Comparison of ENCODE assay signal across 9 cellular contexts in the genomic region with DNA sequence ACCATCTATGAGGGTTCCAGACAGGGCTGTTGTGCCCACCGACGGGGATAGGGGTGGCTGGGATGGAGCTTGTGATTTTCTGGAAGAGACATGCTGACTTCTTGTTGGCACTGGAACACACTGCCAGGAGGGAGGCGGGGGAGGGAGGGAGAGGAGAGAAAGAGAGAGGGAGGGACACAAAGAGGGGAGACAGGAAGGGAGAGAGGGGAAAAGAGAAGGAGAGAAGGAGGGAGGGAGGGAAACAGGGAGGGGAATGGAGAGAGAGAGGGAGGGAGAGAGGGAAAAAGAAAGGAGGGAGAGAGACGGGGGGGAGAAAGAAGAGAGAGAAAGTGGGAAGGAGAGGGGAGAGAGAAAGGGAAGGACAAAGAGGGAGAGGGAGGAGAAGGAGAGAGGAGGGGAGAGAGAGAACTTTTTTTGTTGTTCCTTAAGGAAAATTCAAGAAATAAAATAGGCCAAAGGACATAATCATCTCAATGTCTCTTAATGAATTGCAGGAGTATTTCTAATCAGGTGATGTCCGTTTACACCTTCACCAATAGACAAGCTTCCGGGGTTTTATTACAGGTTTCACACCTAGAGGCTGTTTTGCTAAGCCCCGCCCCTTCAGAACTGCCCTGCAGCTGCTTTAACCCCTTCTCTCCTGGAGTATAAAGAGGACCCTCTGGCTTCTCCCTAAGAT.
DNase-seq lines count a peak whose midpoint lies in the region; ATAC-seq and TF ChIP-seq lines count a peak whose summit lies in the region.
"Had no signal": no experiment of that assay in that cellular context is flagged by ENCODE, and none has a peak within 500 bp of the region (broad histone marks: within the 10 kb centered on the region; RNA-seq: fewer than 3 reads in every experiment).

No MANE protein-coding gene starts in this region.

- no peak for TF ChIP-seq POLR2A in GM18505 (IDR thresholded peaks at IDR 0.05; ENCODE audit: borderline replicate concordance, extremely low read depth, insufficient read depth, insufficient read length)

- TF ChIP-seq CTCF in A673 (conservative IDR thresholded peaks at IDR 0.05; ENCODE audit: low read depth, low read length): no peak
- TF ChIP-seq CTCF in WTC11 (IDR thresholded peaks at IDR 0.05): no peak
- no peak for TF ChIP-seq CTCF in CD14-positive monocyte (IDR thresholded peaks at IDR 0.05)

- intact Hi-C loops in A673 (cut with micrococcal nuclease; ENCODE audit: unreplicated experiment) (loop anchor here (5.0 kb wide), 1 partner anchor 79 kb away; no protein-coding TSS in a partner anchor), CD14-positive monocyte (cut with micrococcal nuclease) (no loop called here)

- peak; percentile 62 for ATAC-seq in WTC11
- no peak for ATAC-seq in GM21786 (IDR thresholded peaks at IDR 0.05; ENCODE audit: unreplicated experiment)
- no peak for ATAC-seq in GM18505 (IDR thresholded peaks at IDR 0.05; ENCODE audit: unreplicated experiment)

- H3K27ac ChIP-seq in A673 (ENCODE audit: low read depth, low read length, poor library complexity, severe bottlenecking): peak overlapping the region; percentile 25

- H3K27ac Mint-ChIP-seq in WTC11 (peak overlapping the region; percentile 91), CD14-positive monocyte (peak overlapping the region in 1 of 7 donors; percentile 69)

- peaks cover 27% of the 10 kb centered on the region for H3K4me1 Mint-ChIP-seq in WTC11
- H3K4me1 Mint-ChIP-seq in CD14-positive monocyte: peaks cover 8% of the 10 kb centered on the region

- POLR2A ChIA-PET in A673 (lab: Charles Lee; ENCODE audit: low non-redundant PET) (no interaction called here), WTC11 (lab: Charles Lee) (interaction anchor here (0.6 to 1.2 kb wide), 6 partner anchors 14 to 151 kb away, joined by 3 read pairs; no protein-coding TSS in a partner anchor)

- H3K36me3 Mint-ChIP-seq in WTC11 (peaks cover 10% of the 10 kb centered on the region), CD14-positive monocyte (peaks cover 10 to 13% of the 10 kb centered on the region in 2 donors)

- H3K9me3 Mint-ChIP-seq in WTC11 (no peaks in the 10 kb centered on the region), CD14-positive monocyte (peaks cover 0 to 1% (median 0%) of the 10 kb centered on the region in 7 donors)

- no peak overlapping the region for H3K4me3 ChIP-seq in A673 (ENCODE audit: low read depth, low read length, poor library complexity, severe bottlenecking)

- CTCF ChIA-PET in A673 (lab: Charles Lee) (no interaction called here), WTC11 (lab: Charles Lee) (interaction anchor here (0.6 to 3.3 kb wide), 8 partner anchors 23 to 169 kb away, joined by 3 to 14 read pairs (median 6); no protein-coding TSS in a partner anchor)

- no peaks in the 10 kb centered on the region for H3K9me3 ChIP-seq in A673 (ENCODE audit: low read depth, low read length, poor library complexity, severe bottlenecking)

- DNase-seq in A673 (ENCODE audit: low spot score): peak; percentile 45
- DNase-seq in HuH-7 (ENCODE audit: low spot score): peak; percentile 42
- DNase-seq in WTC11 (ENCODE audit: low spot score): peak; percentile 61
- peak; percentile 74 for DNase-seq in medulla oblongata (ENCODE audit: extremely low spot score)
- no peak for DNase-seq in CD14-positive monocyte (ENCODE audit: low spot score)
- no peak for DNase-seq in stimulated activated CD4-positive, alpha-beta T cell treated with anti-CD3 and anti-CD28 coated beads, Interleukin-4, amount 100 ng/mL, for 24 hours
- DNase-seq: activated CD4-positive, CD25-positive, alpha-beta regulatory T cell had no signal

- H3K4me3 Mint-ChIP-seq in WTC11: peak overlapping the region; percentile 69
- no peak overlapping the region for H3K4me3 Mint-ChIP-seq in CD14-positive monocyte

- BruUV-seq in A673 (replicated peaks; lab: Mats Ljungman, UMichigan): no TSS peak

- no peaks in the 10 kb centered on the region for H3K36me3 ChIP-seq in A673 (ENCODE audit: insufficient read depth, low read length, poor library complexity, severe bottlenecking)

- no peaks in the 10 kb centered on the region for H3K27me3 ChIP-seq in A673 (replicated peaks; ENCODE audit: insufficient read depth, low read depth, low read length, poor library complexity)

- H3K27me3 Mint-ChIP-seq in WTC11 (ENCODE audit: low read depth) (no peaks in the 10 kb centered on the region), CD14-positive monocyte (ENCODE audit: low read depth in 3 of 3) (peaks cover 2 to 4% (median 3%) of the 10 kb centered on the region in 3 donors)

- H3K4me1 ChIP-seq in A673 (ENCODE audit: insufficient read depth, low read length, poor library complexity, severe bottlenecking): peaks cover 5% of the 10 kb centered on the region

TF ChIP-seq in WTC11, 78 proteins besides CTCF, POLR2A, EP300 and RAD21:
- TF ChIP-seq, protein P1, sequence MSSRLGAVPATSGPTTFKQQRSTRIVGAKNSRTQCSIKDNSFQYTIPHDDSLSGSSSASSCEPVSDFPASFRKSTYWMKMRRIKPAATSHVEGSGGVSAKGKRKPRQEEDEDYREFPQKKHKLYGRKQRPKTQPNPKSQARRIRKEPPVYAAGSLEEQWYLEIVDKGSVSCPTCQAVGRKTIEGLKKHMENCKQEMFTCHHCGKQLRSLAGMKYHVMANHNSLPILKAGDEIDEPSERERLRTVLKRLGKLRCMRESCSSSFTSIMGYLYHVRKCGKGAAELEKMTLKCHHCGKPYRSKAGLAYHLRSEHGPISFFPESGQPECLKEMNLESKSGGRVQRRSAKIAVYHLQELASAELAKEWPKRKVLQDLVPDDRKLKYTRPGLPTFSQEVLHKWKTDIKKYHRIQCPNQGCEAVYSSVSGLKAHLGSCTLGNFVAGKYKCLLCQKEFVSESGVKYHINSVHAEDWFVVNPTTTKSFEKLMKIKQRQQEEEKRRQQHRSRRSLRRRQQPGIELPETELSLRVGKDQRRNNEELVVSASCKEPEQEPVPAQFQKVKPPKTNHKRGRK (CRISPR knock-in tag; IDR thresholded peaks at IDR 0.05; ENCODE audit: borderline replicate concordance): peak; percentile 81; the same call in 1 of the 2 replicates
- TF ChIP-seq, protein P2, sequence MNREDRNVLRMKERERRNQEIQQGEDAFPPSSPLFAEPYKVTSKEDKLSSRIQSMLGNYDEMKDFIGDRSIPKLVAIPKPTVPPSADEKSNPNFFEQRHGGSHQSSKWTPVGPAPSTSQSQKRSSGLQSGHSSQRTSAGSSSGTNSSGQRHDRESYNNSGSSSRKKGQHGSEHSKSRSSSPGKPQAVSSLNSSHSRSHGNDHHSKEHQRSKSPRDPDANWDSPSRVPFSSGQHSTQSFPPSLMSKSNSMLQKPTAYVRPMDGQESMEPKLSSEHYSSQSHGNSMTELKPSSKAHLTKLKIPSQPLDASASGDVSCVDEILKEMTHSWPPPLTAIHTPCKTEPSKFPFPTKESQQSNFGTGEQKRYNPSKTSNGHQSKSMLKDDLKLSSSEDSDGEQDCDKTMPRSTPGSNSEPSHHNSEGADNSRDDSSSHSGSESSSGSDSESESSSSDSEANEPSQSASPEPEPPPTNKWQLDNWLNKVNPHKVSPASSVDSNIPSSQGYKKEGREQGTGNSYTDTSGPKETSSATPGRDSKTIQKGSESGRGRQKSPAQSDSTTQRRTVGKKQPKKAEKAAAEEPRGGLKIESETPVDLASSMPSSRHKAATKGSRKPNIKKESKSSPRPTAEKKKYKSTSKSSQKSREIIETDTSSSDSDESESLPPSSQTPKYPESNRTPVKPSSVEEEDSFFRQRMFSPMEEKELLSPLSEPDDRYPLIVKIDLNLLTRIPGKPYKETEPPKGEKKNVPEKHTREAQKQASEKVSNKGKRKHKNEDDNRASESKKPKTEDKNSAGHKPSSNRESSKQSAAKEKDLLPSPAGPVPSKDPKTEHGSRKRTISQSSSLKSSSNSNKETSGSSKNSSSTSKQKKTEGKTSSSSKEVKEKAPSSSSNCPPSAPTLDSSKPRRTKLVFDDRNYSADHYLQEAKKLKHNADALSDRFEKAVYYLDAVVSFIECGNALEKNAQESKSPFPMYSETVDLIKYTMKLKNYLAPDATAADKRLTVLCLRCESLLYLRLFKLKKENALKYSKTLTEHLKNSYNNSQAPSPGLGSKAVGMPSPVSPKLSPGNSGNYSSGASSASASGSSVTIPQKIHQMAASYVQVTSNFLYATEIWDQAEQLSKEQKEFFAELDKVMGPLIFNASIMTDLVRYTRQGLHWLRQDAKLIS (CRISPR knock-in tag; IDR thresholded peaks at IDR 0.05; ENCODE audit: borderline replicate concordance): no peak
- 0 out of 2 replicates have a peak, but pooled peaks have one; percentile 22 for TF ChIP-seq NFE2L1 (CRISPR knock-in tag; IDR thresholded peaks at IDR 0.05)

Comparison
In these comparisons a context has a peak if more than half of its experiments do, and no peak if none do; other contexts are left out.
1. DNase-seq: peak in A673 (single experiment), HuH-7 (single experiment), WTC11 (single experiment) and medulla oblongata (single experiment); none in CD14-positive monocyte (single experiment) and stimulated activated CD4-positive, alpha-beta T cell treated with anti-CD3 and anti-CD28 coated beads, Interleukin-4, amount 100 ng/mL, for 24 hours (single experiment).